ENCODE assay signal across 1 cellular context in genomic region chr3:32502089-32502943, GRCh38.
TF ChIP-seq lines count a peak whose summit lies in the region.

CMTM6 (minus strand) TSS chr3:32502852; CDS start chr3:32502745, 107 bp downstream.

TF ChIP-seq in HepG2, 621 proteins besides CTCF, POLR2A, EP300 and RAD21 (continued from another document and continues in another):
- TF ChIP-seq ZNF407 (CRISPR knock-in tag; IDR thresholded peaks at IDR 0.05; ENCODE audit: not compliant biosample characterization) (peak; percentile 49), UBTF (CRISPR knock-in tag; IDR thresholded peaks at IDR 0.05) (peak; percentile 86), ZNF354B (CRISPR knock-in tag; IDR thresholded peaks at IDR 0.05) (no peak), ZSCAN9 (CRISPR knock-in tag; IDR thresholded peaks at IDR 0.05; ENCODE audit: borderline replicate concordance) (peak; percentile 18; the same call in 1 of the 2 replicates), WIZ (CRISPR knock-in tag; IDR thresholded peaks at IDR 0.05) (no peak), ZFP1 (CRISPR knock-in tag; IDR thresholded peaks at IDR 0.05) (0 out of 2 replicates have a peak, but pooled peaks have one; percentile 32), ZSCAN31 (CRISPR knock-in tag; IDR thresholded peaks at IDR 0.05; ENCODE audit: low read depth) (no peak), ZNF512B (CRISPR knock-in tag; IDR thresholded peaks at IDR 0.05; ENCODE audit: borderline replicate concordance) (no peak), ZNF552 (CRISPR knock-in tag; IDR thresholded peaks at IDR 0.05; ENCODE audit: borderline replicate concordance) (no peak), ZNF7 (CRISPR knock-in tag; IDR thresholded peaks at IDR 0.05) (no peak), ZNF616 (CRISPR knock-in tag; IDR thresholded peaks at IDR 0.05; ENCODE audit: low read depth) (no peak), ZNF768 (CRISPR knock-in tag; IDR thresholded peaks at IDR 0.05) (peak; percentile 15; the same call in 1 of the 2 replicates), ETS1 (CRISPR knock-in tag; IDR thresholded peaks at IDR 0.05) (no peak), ZBTB7B (CRISPR knock-in tag; IDR thresholded peaks at IDR 0.05) (0 out of 2 replicates have a peak, but pooled peaks have one; percentile 32), ELF3 (CRISPR knock-in tag; IDR thresholded peaks at IDR 0.05) (no peak; the same call in 1 of the 2 replicates), ZNF441 (CRISPR knock-in tag; IDR thresholded peaks at IDR 0.05; ENCODE audit: borderline replicate concordance) (no peak), ZMYM2 (CRISPR knock-in tag; IDR thresholded peaks at IDR 0.05) (no peak), IKZF4 (CRISPR knock-in tag; IDR thresholded peaks at IDR 0.05; ENCODE audit: borderline replicate concordance, low read depth, not compliant biosample characterization) (peak; percentile 59), KAT7 (CRISPR knock-in tag; IDR thresholded peaks at IDR 0.05; ENCODE audit: borderline replicate concordance) (peak; percentile 63), MBD4 (IDR thresholded peaks at IDR 0.05; ENCODE audit: borderline replicate concordance, low read length) (no peak), ZNF253 (CRISPR knock-in tag; IDR thresholded peaks at IDR 0.05; ENCODE audit: borderline replicate concordance) (no peak), TBX2 (CRISPR knock-in tag; IDR thresholded peaks at IDR 0.05; ENCODE audit: borderline replicate concordance) (peak; percentile 36; the same call in 1 of the 2 replicates), SMAD3 (CRISPR knock-in tag; IDR thresholded peaks at IDR 0.05) (peak; percentile 66), ZNF44 (CRISPR knock-in tag; IDR thresholded peaks at IDR 0.05) (no peak), MYPOP (CRISPR knock-in tag; IDR thresholded peaks at IDR 0.05) (0 out of 2 replicates have a peak, but pooled peaks have one; percentile 37), ZFY (CRISPR knock-in tag; IDR thresholded peaks at IDR 0.05) (0 out of 2 replicates have a peak, but pooled peaks have one; percentile 67), KLF9 (CRISPR knock-in tag; IDR thresholded peaks at IDR 0.05; ENCODE audit: low read depth) (peak; percentile 76; the same call in 1 of the 2 replicates), ZNF136 (CRISPR knock-in tag; IDR thresholded peaks at IDR 0.05; ENCODE audit: low read depth) (peak; percentile 50; the same call in 1 of the 2 replicates), MNT (IDR thresholded peaks at IDR 0.05) (no peak)
- TF ChIP-seq, protein P1, sequence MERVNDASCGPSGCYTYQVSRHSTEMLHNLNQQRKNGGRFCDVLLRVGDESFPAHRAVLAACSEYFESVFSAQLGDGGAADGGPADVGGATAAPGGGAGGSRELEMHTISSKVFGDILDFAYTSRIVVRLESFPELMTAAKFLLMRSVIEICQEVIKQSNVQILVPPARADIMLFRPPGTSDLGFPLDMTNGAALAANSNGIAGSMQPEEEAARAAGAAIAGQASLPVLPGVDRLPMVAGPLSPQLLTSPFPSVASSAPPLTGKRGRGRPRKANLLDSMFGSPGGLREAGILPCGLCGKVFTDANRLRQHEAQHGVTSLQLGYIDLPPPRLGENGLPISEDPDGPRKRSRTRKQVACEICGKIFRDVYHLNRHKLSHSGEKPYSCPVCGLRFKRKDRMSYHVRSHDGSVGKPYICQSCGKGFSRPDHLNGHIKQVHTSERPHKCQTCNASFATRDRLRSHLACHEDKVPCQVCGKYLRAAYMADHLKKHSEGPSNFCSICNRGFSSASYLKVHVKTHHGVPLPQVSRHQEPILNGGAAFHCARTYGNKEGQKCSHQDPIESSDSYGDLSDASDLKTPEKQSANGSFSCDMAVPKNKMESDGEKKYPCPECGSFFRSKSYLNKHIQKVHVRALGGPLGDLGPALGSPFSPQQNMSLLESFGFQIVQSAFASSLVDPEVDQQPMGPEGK (CRISPR knock-in tag; IDR thresholded peaks at IDR 0.05), result peak; percentile 59
- TF ChIP-seq, protein P2, sequence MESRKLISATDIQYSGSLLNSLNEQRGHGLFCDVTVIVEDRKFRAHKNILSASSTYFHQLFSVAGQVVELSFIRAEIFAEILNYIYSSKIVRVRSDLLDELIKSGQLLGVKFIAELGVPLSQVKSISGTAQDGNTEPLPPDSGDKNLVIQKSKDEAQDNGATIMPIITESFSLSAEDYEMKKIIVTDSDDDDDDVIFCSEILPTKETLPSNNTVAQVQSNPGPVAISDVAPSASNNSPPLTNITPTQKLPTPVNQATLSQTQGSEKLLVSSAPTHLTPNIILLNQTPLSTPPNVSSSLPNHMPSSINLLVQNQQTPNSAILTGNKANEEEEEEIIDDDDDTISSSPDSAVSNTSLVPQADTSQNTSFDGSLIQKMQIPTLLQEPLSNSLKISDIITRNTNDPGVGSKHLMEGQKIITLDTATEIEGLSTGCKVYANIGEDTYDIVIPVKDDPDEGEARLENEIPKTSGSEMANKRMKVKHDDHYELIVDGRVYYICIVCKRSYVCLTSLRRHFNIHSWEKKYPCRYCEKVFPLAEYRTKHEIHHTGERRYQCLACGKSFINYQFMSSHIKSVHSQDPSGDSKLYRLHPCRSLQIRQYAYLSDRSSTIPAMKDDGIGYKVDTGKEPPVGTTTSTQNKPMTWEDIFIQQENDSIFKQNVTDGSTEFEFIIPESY (CRISPR knock-in tag; IDR thresholded peaks at IDR 0.05), result no peak
